ENCODE assay signal across 1 cellular context in the genomic region with DNA sequence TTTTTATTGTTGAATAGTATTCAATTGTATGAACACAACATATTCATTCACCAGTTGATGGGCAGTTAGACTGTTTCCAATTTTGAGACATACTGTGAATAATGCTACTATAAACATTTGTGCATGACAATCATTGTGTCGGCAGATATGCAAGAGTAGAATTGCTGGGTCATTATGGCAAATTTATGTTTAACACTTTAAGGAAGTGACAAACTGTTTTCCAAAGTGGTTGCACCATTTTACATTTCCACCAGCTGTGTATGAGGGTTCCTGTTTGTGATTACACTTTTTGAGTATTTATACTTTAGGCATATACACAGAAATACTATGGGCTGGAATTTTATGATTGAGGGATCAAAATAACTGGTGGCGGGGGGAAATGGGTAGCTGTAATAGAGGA.
TF ChIP-seq lines count a peak whose summit lies in the region.

No MANE protein-coding gene starts in this region.

TF ChIP-seq in A549, 52 proteins besides CTCF, POLR2A, EP300 and RAD21 (continued from another document):
- TF ChIP-seq HOXB5 (CRISPR knock-in tag; IDR thresholded peaks at IDR 0.05) (no peak), POLR2AphosphoS2 (conservative IDR thresholded peaks at IDR 0.05; ENCODE audit: low read length) (no peak), ZC3H11A (IDR thresholded peaks at IDR 0.05) (no peak), HOXB13 (CRISPR knock-in tag; IDR thresholded peaks at IDR 0.05; ENCODE audit: low read depth) (no peak), HES2 (IDR thresholded peaks at IDR 0.05) (no peak), SREBF2 (IDR thresholded peaks at IDR 0.05) (no peak), HEYL (CRISPR knock-in tag; IDR thresholded peaks at IDR 0.05) (no peak), USF2 (IDR thresholded peaks at IDR 0.05) (no peak), KDM5A (IDR thresholded peaks at IDR 0.05) (no peak), RCOR1 (IDR thresholded peaks at IDR 0.05; ENCODE audit: low read depth, low read length) (no peak), NPAS2 (CRISPR knock-in tag; IDR thresholded peaks at IDR 0.05; ENCODE audit: borderline replicate concordance) (no peak), ZNF302 (CRISPR knock-in tag; IDR thresholded peaks at IDR 0.05) (no peak), EHMT2 (IDR thresholded peaks at IDR 0.05; ENCODE audit: low read depth) (no peak)
- TF ChIP-seq, protein P1, sequence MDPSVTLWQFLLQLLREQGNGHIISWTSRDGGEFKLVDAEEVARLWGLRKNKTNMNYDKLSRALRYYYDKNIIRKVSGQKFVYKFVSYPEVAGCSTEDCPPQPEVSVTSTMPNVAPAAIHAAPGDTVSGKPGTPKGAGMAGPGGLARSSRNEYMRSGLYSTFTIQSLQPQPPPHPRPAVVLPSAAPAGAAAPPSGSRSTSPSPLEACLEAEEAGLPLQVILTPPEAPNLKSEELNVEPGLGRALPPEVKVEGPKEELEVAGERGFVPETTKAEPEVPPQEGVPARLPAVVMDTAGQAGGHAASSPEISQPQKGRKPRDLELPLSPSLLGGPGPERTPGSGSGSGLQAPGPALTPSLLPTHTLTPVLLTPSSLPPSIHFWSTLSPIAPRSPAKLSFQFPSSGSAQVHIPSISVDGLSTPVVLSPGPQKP (IDR thresholded peaks at IDR 0.05; ENCODE audit: low read depth, low read length), result no peak
